In genomic region chr22:30460147-30460546, GRCh38 we compare ENCODE assay signal across 29 cellular contexts. TPM values are rescaled to one million over a fixed set of nuclear protein-coding genes. Genes with fewer than 3 reads are reported as not detected.
DNase-seq lines count a peak whose midpoint lies in the region; ATAC-seq and TF ChIP-seq lines count a peak whose summit lies in the region.
"Had no signal": no experiment of that assay in that cellular context is flagged by ENCODE, and none has a peak within 500 bp of the region (broad histone marks: within the 10 kb centered on the region; RNA-seq: fewer than 3 reads in every experiment).

No MANE protein-coding gene starts in this region.

- no peak for TF ChIP-seq POLR2A in erythroblast (IDR thresholded peaks at IDR 0.05; ENCODE audit: low read length)

- DNase-seq in DMS53 (lab: John Stamatoyannopoulos, UW) = peak; percentile 31
- DNase-seq in DMS53 treated with DMSO at 0.1 percent for 48 hours (lab: John Stamatoyannopoulos, UW; ENCODE audit: unreplicated experiment) = no peak
- peak; percentile 81 for DNase-seq in NCI-H1092 treated with DMSO at 0.1 percent for 48 hours (lab: John Stamatoyannopoulos, UW)
- peak; percentile 29 for DNase-seq in NCI-H774 (lab: John Stamatoyannopoulos, UW)
- DNase-seq in mucosa of gallbladder (ENCODE audit: low spot score) = peak; percentile 46
- DNase-seq in stimulated activated CD4-positive, alpha-beta T cell treated with anti-CD3 and anti-CD28 coated beads, Interleukin-1b, Interleukin-23, amount 100 ng/mL, for 48 hours = no peak
- no peak for DNase-seq in erythroblast (lab: John Stamatoyannopoulos, UW)
- DNase-seq: activated B cell treated with CpG ODN at 0.5 μM for 24 hours; activated CD4-positive, alpha-beta T cell treated with anti-CD3 and anti-CD28 coated beads, Interleukin-2, amount 50 U/mL, for 4 hours; activated naive CD4-positive, alpha-beta T cell treated with anti-CD3 and anti-CD28 coated beads, Interleukin-2, amount 50 U/mL, for 16 hours; amygdala; CD4-positive, alpha-beta T cell; GF-D8; GM23248; midbrain; NCI-H1930; OCI-M1; stimulated activated CD4-positive, alpha-beta T cell treated with anti-CD3 and anti-CD28 coated beads, Interleukin-12 subunit alpha, Interleukin-12 subunit beta, amount 100 ng/mL, for 4 hours; stimulated activated CD4-positive, alpha-beta T cell treated with anti-CD3 and anti-CD28 coated beads, Interleukin-4, amount 100 ng/mL, for 4 hours; stimulated activated naive CD4-positive, alpha-beta T cell treated with Interleukin-2 at 50 U/mL for 16 hours; T-helper 9 cell; thyroid gland had no signal

- ATAC-seq in HG02571 (IDR thresholded peaks at IDR 0.05; ENCODE audit: unreplicated experiment) = no peak
- ATAC-seq: K562 had no signal

RNA-seq across cellular contexts. Expression of gene SEC14L3, which starts 11.7 kb away (rescaled TPM):
- total RNA-seq in mucosa of gallbladder = not detected
- total RNA-seq: activated B cell treated with CpG ODN at 0.5 μM for 24 hours; activated T-helper 1 cell treated with anti-CD3 and anti-CD28 coated beads, Interleukin-12 subunit alpha, Interleukin-12 subunit beta, Interleukin-2, Interleukin-4 antibody, amounts not matched to agents 30 ng/mL and 10 ng/mL and 1 ng/mL, durations not matched to agents 14 hours and 24 hours and 36 hours; cardiac muscle cell; CD4-positive, alpha-beta T cell; fibroblast of lung; GM23248; K562; osteocyte; right atrium auricular region had no signal

RNA-seq across cellular contexts. Expression of gene MTFP1, which starts 34.6 kb away (rescaled TPM):
- total RNA-seq in mucosa of gallbladder = 20.0 TPM

RNA-seq across cellular contexts. Expression of gene SEC14L4, which starts 45.3 kb away (rescaled TPM):
- total RNA-seq in mucosa of gallbladder = 0.20 TPM
- total RNA-seq: activated B cell treated with CpG ODN at 0.5 μM for 24 hours; activated T-helper 1 cell treated with anti-CD3 and anti-CD28 coated beads, Interleukin-12 subunit alpha, Interleukin-12 subunit beta, Interleukin-2, Interleukin-4 antibody, amounts not matched to agents 30 ng/mL and 10 ng/mL and 1 ng/mL, durations not matched to agents 14 hours and 24 hours and 36 hours; CD4-positive, alpha-beta T cell; K562; osteocyte; right atrium auricular region had no signal

Comparison
In these comparisons a context has a peak if more than half of its experiments do, and no peak if none do; other contexts are left out.
1. DNase-seq: peak in DMS53 (single experiment), NCI-H1092 treated with DMSO at 0.1 percent for 48 hours (single experiment), NCI-H774 (single experiment) and mucosa of gallbladder (single experiment); none in DMS53 treated with DMSO at 0.1 percent for 48 hours (single experiment), stimulated activated CD4-positive, alpha-beta T cell treated with anti-CD3 and anti-CD28 coated beads, Interleukin-1b, Interleukin-23, amount 100 ng/mL, for 48 hours (single experiment) and erythroblast (0 of 2).